Comparison of ENCODE assay signal across 28 cellular contexts in the genomic region with DNA sequence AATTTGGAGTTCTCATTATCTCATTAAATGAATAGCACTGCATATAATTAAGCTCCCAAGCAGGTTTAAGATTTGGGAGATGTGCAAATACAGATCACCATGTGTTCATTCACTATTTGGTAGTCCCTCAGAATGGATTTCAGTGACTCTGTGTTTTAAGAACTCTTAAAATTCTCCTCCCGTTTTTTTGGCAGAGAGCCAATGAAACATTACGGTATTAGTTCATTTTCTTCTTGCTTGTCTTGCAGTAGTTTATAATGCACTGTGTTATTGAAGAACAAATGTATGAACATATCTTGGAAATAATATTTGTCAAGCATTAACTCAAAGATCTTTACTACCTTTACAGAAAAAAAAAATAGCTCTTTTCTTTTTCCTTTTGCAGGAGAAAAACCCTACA. TPM values are rescaled to one million over a fixed set of nuclear protein-coding genes. Genes with fewer than 3 reads are reported as not detected.
DNase-seq lines count a peak whose midpoint lies in the region; ATAC-seq, FAIRE-seq and TF ChIP-seq lines count a peak whose summit lies in the region.
"Had no signal": no experiment of that assay in that cellular context is flagged by ENCODE, and none has a peak within 500 bp of the region (broad histone marks: within the 10 kb centered on the region; RNA-seq: fewer than 3 reads in every experiment).

No MANE protein-coding gene starts in this region.

- no peak overlapping the region for H3K4me2 ChIP-seq in HepG2 (ENCODE audit: low read depth, low read length)

- H3K79me2 ChIP-seq in HepG2 (ENCODE audit: insufficient read depth, low read length) = no peaks in the 10 kb centered on the region

- H3K9me3 ChIP-seq in HepG2 (ENCODE audit: low read length) (no peaks in the 10 kb centered on the region), right lobe of liver (no peaks in the 10 kb centered on the region), breast epithelium (no peaks in the 10 kb centered on the region)
- H3K9me3 ChIP-seq: BLaER1 treated with 17β-estradiol and CSF1 and Interleukin-3, amounts not matched to agents 10 nM and 100 nM; esophagus squamous epithelium; psoas muscle; SJSA1 had no signal

- CTCF ChIA-PET in HepG2 (lab: Yijun Ruan, JAX; ENCODE audit: low intra/inter-chr PET ratio, low total read pairs) = no interaction called here

- TF ChIP-seq CTCF in HepG2 (CRISPR knock-in tag; IDR thresholded peaks at IDR 0.05) (no peak), right lobe of liver (IDR thresholded peaks at IDR 0.05) (no peak), cardiac fibroblast (IDR thresholded peaks at IDR 0.05; ENCODE audit: low read depth, low read length) (no peak), breast epithelium (IDR thresholded peaks at IDR 0.05) (no peak)

- DNase-seq in HepG2 (ENCODE audit: low spot score) (no peak), right lobe of liver (no peak), cardiac fibroblast (ENCODE audit: low read depth in 2 of 2) (peak; percentile 45 to 58), iris pigment epithelial cell (ENCODE audit: low read depth) (peak; percentile 37), kidney glomerular epithelial cell (lab: John Stamatoyannopoulos, UW) (no peak), iPS-NIHi11 (ENCODE audit: low spot score) (no peak), UCSD-AML1 (lab: John Stamatoyannopoulos, UW; ENCODE audit: unreplicated experiment) (no peak), breast epithelium (ENCODE audit: low spot score in 2 of 2) (no peak)
- DNase-seq: activated CD4-positive, alpha-beta T cell treated with anti-CD3 and anti-CD28 coated beads for 4 hours; activated CD8-positive, alpha-beta T cell treated with anti-CD3 and anti-CD28 coated beads, Interleukin-2, amount 10 ng/mL, durations not matched to agents 7 days and 5 days; DMS79 treated with DMSO at 0.1 percent for 48 hours; esophagus squamous epithelium; hippocampal formation; Kasumi-1; left ventricle myocardium superior; NCI-H1417 treated with DMSO at 0.1 percent for 48 hours; NCI-H2081; NCI-H345; NCI-H748 treated with DMSO at 0.1 percent for 48 hours; nucleus accumbens; psoas muscle; stimulated activated naive B cell treated with anti-CD40 and anti-IgM and Interleukin-4, amounts not matched to agents 10 μg/mL and 1 μg/mL and 100 μg/mL, for 72 hours; T1000; WERI-Rb-1 had no signal

- POLR2A ChIA-PET in HepG2 (lab: Yijun Ruan, JAX) = no interaction called here

- FAIRE-seq in HepG2 (lab: Jason Lieb, UNC) = no peak

- H3K36me3 ChIP-seq in HepG2 (replicated peaks in 1 of 2; ENCODE audit: control insufficient read depth in 1 of 2, insufficient read depth in 2 of 2, low read length in 2 of 2) (peaks cover 14 to 50% of the 10 kb centered on the region in 2 experiments), right lobe of liver (peaks cover 2 to 62% (median 17%) of the 10 kb centered on the region in 4 donors), breast epithelium (no peaks in the 10 kb centered on the region)

- no peak for TF ChIP-seq EP300 in HepG2 (IDR thresholded peaks at IDR 0.05; ENCODE audit: low read depth in 2 of 2, low read length in 2 of 2)
- TF ChIP-seq EP300 in HepG2 (CRISPR knock-in tag; IDR thresholded peaks at IDR 0.05; ENCODE audit: borderline replicate concordance) = no peak

- H3K4me3 ChIP-seq in HepG2 (replicated peaks in 1 of 3; ENCODE audit: insufficient read depth in 1 of 3, low read depth in 2 of 3, low read length in 3 of 3) (no peak overlapping the region), right lobe of liver (no peak overlapping the region), cardiac fibroblast (replicated peaks in 1 of 2; ENCODE audit: low read depth in 2 of 2, low read length in 2 of 2) (no peak overlapping the region), breast epithelium (no peak overlapping the region)
- H3K4me3 ChIP-seq: BLaER1 treated with 17β-estradiol and CSF1 and Interleukin-3, amounts not matched to agents 10 nM and 100 nM; coronary artery; esophagus squamous epithelium; psoas muscle; SJSA1 had no signal

- H2AFZ ChIP-seq in HepG2 (ENCODE audit: low read length) = no peak overlapping the region

- H3K4me1 ChIP-seq in HepG2 (ENCODE audit: insufficient read depth, low read length) (no peaks in the 10 kb centered on the region), right lobe of liver (no peaks in the 10 kb centered on the region), breast epithelium (no peaks in the 10 kb centered on the region)
- H3K4me1 ChIP-seq: SJSA1 had no signal

- intact Hi-C loops in HepG2 (cut with micrococcal nuclease; ENCODE audit: unreplicated experiment) = no loop called here
- intact Hi-C loops in right lobe of liver (cut with DNase I) = no loop called here
- intact Hi-C loops in breast epithelium (cut with DNase I; ENCODE audit: low total_unique reads) = no loop called here

- TF ChIP-seq POLR2A in HepG2 (IDR thresholded peaks at IDR 0.05; ENCODE audit: insufficient read depth in 1 of 2, low read depth in 2 of 2, low read length in 2 of 2) (no peak), right lobe of liver (IDR thresholded peaks at IDR 0.05) (no peak), breast epithelium (IDR thresholded peaks at IDR 0.05) (no peak)

- H3K27me3 ChIP-seq in HepG2 (ENCODE audit: control insufficient read depth in 1 of 2, insufficient read depth in 2 of 2, low read length in 2 of 2) (no peaks in the 10 kb centered on the region), right lobe of liver (no peaks in the 10 kb centered on the region), breast epithelium (no peaks in the 10 kb centered on the region)
- H3K27me3 ChIP-seq: BLaER1 treated with 17β-estradiol and CSF1 and Interleukin-3, amounts not matched to agents 10 nM and 100 nM; esophagus squamous epithelium; SJSA1 had no signal

- ATAC-seq in HepG2 (no peak), right lobe of liver (no peak)
- ATAC-seq: activated CD8-positive, alpha-beta T cell treated with anti-CD3 and anti-CD28 coated beads, Interleukin-2, amount 10 ng/mL, durations not matched to agents 7 days and 5 days; activated naive CD4-positive, alpha-beta T cell treated with anti-CD3 and anti-CD28 coated beads, Interleukin-2, amount 50 U/mL, for 72 hours; left ventricle myocardium superior; psoas muscle; stimulated activated naive B cell treated with anti-CD40 and anti-IgM and Interleukin-4, amounts not matched to agents 10 μg/mL and 1 μg/mL and 100 μg/mL, for 72 hours had no signal

- no peak overlapping the region for H3K9ac ChIP-seq in HepG2 (ENCODE audit: insufficient read depth, low read depth, low read length)
- H3K9ac ChIP-seq: BLaER1 treated with 17β-estradiol and CSF1 and Interleukin-3, amounts not matched to agents 10 nM and 100 nM had no signal

- no peak for TF ChIP-seq RAD21 in HepG2 (CRISPR knock-in tag; IDR thresholded peaks at IDR 0.05)

- no TSS peak for BruUV-seq in HepG2 (replicated peaks; lab: Mats Ljungman, UMichigan)

- WGBS in HepG2 (ENCODE audit: low lambda C conversion rate) = 86% methylated on average over 2 of the region's 2 CpGs
- 12% methylated on average over 2 of the region's 2 CpGs for WGBS in right lobe of liver (ENCODE audit: insufficient coverage, low coverage, low lambda C conversion rate, missing lambda C conversion rate)

- in situ Hi-C loops in HepG2 (cut with HindIII; ENCODE audit: extremely low pct_ligation_motif_present, low pct_unique_long_range_greater_than_20kb) = no loop called here

- H3K27ac ChIP-seq in HepG2 (ENCODE audit: extremely low read length, insufficient read depth, low read length) (no peak overlapping the region), right lobe of liver (no peak overlapping the region), breast epithelium (no peak overlapping the region)
- H3K27ac ChIP-seq: BLaER1 treated with 17β-estradiol and CSF1 and Interleukin-3, amounts not matched to agents 10 nM and 100 nM; coronary artery; psoas muscle; SJSA1; WERI-Rb-1 had no signal

- peaks cover 4% of the 10 kb centered on the region; the same call in 1 of the 2 replicates for H4K20me1 ChIP-seq in HepG2 (ENCODE audit: insufficient read depth, low read length)

TF ChIP-seq in HepG2, 621 proteins besides CTCF, POLR2A, EP300 and RAD21:
- TF ChIP-seq, protein P1, sequence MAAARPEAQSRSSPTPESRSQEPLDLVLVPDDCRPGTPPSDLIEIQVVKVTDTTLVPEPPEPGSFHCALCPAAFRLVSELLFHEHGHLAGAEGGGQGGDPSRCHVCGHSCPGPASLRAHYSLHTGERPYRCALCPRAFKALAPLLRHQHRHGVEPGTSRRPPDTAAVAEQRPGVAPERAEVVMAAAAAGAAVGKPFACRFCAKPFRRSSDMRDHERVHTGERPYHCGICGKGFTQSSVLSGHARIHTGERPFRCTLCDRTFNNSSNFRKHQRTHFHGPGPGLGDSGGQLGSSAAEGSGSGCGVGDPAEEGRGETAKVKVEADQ (CRISPR knock-in tag; IDR thresholded peaks at IDR 0.05; ENCODE audit: borderline replicate concordance) = no peak
- TF ChIP-seq LCORL (IDR thresholded peaks at IDR 0.05) (peak; percentile 73), LCORL (CRISPR knock-in tag; IDR thresholded peaks at IDR 0.05) (no peak)

RNA-seq across cellular contexts. Expression of a gene that starts 32.7 kb away (rescaled TPM):
- total RNA-seq in HepG2 (2016; rRNA removed; fragmentation: Illumina TruSeq; extraction: Trizol) (29.1 and 45.2 TPM in 2 replicates), right lobe of liver (10 to 100 TPM; 21.3 to 37.6 (median 26.8) TPM), breast epithelium (10 to 100 TPM; 33.4 to 48.5 (median 36.0) TPM)
- total RNA-seq in HepG2 (2016; cell fraction: cytosol; rRNA removed; fragmentation: Illumina TruSeq; extraction: Trizol; ENCODE audit: low read depth) = 5.0 and 6.9 TPM in 2 replicates
- total RNA-seq in HepG2 (2016; cell fraction: insoluble cytoplasmic fraction; rRNA removed; fragmentation: Illumina TruSeq; extraction: Trizol) = 29.1 and 39.1 TPM in 2 replicates
- 27.0 and 29.9 TPM in 2 replicates for total RNA-seq in HepG2 (2016; cell fraction: membrane; rRNA removed; fragmentation: Illumina TruSeq; extraction: Trizol)
- 38.1 and 42.0 TPM in 2 replicates for total RNA-seq in HepG2 (2016; cell fraction: nucleus; rRNA removed; fragmentation: Illumina TruSeq; extraction: Trizol)
- polyA plus RNA-seq in HepG2 (2011; rRNA removed) = 32.2 and 37.8 TPM in 2 replicates
- polyA plus RNA-seq in HepG2 (2011; cell fraction: cytosol; rRNA removed) = 23.4 and 26.9 TPM in 2 replicates
- polyA plus RNA-seq in HepG2 (2011; cell fraction: nucleus; rRNA removed) = 34.9 and 36.5 TPM in 2 replicates
- polyA plus RNA-seq in HepG2 (2012) = 35.9 and 36.8 TPM in 2 replicates
- polyA plus RNA-seq in HepG2 (2016; cell fraction: cytosol; fragmentation: Illumina TruSeq; extraction: Trizol; ENCODE audit: low read depth) = 12.2 and 13.0 TPM in 2 replicates
- polyA plus RNA-seq in HepG2 (2016; cell fraction: insoluble cytoplasmic fraction; fragmentation: Illumina TruSeq; extraction: Trizol; ENCODE audit: low read depth) = 46.7 and 48.9 TPM in 2 replicates
- 28.6 and 30.0 TPM in 2 replicates for polyA plus RNA-seq in HepG2 (2016; cell fraction: membrane; fragmentation: Illumina TruSeq; extraction: Trizol; ENCODE audit: low read depth)
- 40.1 and 41.8 TPM in 2 replicates for polyA plus RNA-seq in HepG2 (2016; cell fraction: nucleus; fragmentation: Illumina TruSeq; extraction: Trizol; ENCODE audit: insufficient read depth, low read depth)
- polyA minus RNA-seq in HepG2 (2011; rRNA and poly(A)+ RNA removed; ENCODE audit: low replicate concordance) = 23.8 and 59.2 TPM in 2 replicates
- 32.1 and 36.4 TPM in 2 replicates for polyA minus RNA-seq in HepG2 (2011; cell fraction: cytosol; rRNA and poly(A)+ RNA removed)
- 148 and 153 TPM in 2 replicates for polyA minus RNA-seq in HepG2 (2011; cell fraction: nucleus; rRNA and poly(A)+ RNA removed)

Comparison
In these comparisons a context has a peak if more than half of its experiments do, and no peak if none do; other contexts are left out.
1. DNase-seq: peak in cardiac fibroblast (2 of 2) and iris pigment epithelial cell (single experiment); none in HepG2 (single experiment), right lobe of liver (0 of 3), kidney glomerular epithelial cell (single experiment), iPS-NIHi11 (single experiment), UCSD-AML1 (single experiment) and breast epithelium (0 of 2).